In genomic region chr1:223653015-223653414, GRCh38 we compare ENCODE assay signal across 25 cellular contexts. TPM values are rescaled to one million over a fixed set of nuclear protein-coding genes. Genes with fewer than 3 reads are reported as not detected.
"Had no signal": no experiment of that assay in that cellular context is flagged by ENCODE, and none has a peak within 500 bp of the region (broad histone marks: within the 10 kb centered on the region; RNA-seq: fewer than 3 reads in every experiment).

No MANE protein-coding gene starts in this region.

- H3K27ac Mint-ChIP-seq: activated naive CD4-positive, alpha-beta T cell treated with anti-CD3 and anti-CD28 coated beads, Interleukin-2, amount 50 U/mL, for 24 hours; activated T-cell treated with anti-CD3 and anti-CD28 coated beads, Interleukin-2, amount 50 U/mL, for 72 hours; naive thymus-derived CD8-positive, alpha-beta T cell; stimulated activated effector memory CD8-positive, alpha-beta T cell treated with anti-CD3 and anti-CD28 coated beads, Interleukin-12 subunit alpha, Interleukin-12 subunit beta, amount 100 ng/mL, for 72 hours; type B pancreatic cell had no signal

- H3K9me3 Mint-ChIP-seq: activated naive CD4-positive, alpha-beta T cell treated with anti-CD3 and anti-CD28 coated beads, Interleukin-2, amount 50 U/mL, for 24 hours; activated T-cell treated with anti-CD3 and anti-CD28 coated beads, Interleukin-2, amount 50 U/mL, for 72 hours; stimulated activated effector memory CD8-positive, alpha-beta T cell treated with anti-CD3 and anti-CD28 coated beads, Interleukin-12 subunit alpha, Interleukin-12 subunit beta, amount 100 ng/mL, for 72 hours; type B pancreatic cell had no signal

- H3K27me3 ChIP-seq: ascending aorta, cardiac muscle cell, foreskin keratinocyte, neutrophil, pancreas, right lobe of liver, testis had no signal

- H3K27me3 Mint-ChIP-seq: activated naive CD4-positive, alpha-beta T cell treated with anti-CD3 and anti-CD28 coated beads, Interleukin-2, amount 50 U/mL, for 24 hours had no signal

- DNase-seq: activated CD4-positive, alpha-beta T cell treated with anti-CD3 and anti-CD28 coated beads for 1 hour; activated effector memory CD4-positive, alpha-beta T cell treated with anti-CD3 and anti-CD28 coated beads, Interleukin-2, amount 50 U/mL, for 16 hours; activated T-cell treated with anti-CD3 and anti-CD28 coated beads, Interleukin-2, amount 50 U/mL, for 72 hours; left ventricle myocardium superior; mesenchymal stem cell; naive thymus-derived CD8-positive, alpha-beta T cell; pancreas; right lobe of liver; stimulated activated CD4-positive, alpha-beta T cell treated with anti-CD3 and anti-CD28 coated beads, Interleukin-4, amount 100 ng/mL, for 24 hours; T-helper 2 cell had no signal

- H3K4me3 Mint-ChIP-seq: activated naive CD4-positive, alpha-beta T cell treated with anti-CD3 and anti-CD28 coated beads, Interleukin-2, amount 50 U/mL, for 24 hours; activated T-cell treated with anti-CD3 and anti-CD28 coated beads, Interleukin-2, amount 50 U/mL, for 72 hours; naive thymus-derived CD8-positive, alpha-beta T cell; stimulated activated effector memory CD8-positive, alpha-beta T cell treated with anti-CD3 and anti-CD28 coated beads, Interleukin-12 subunit alpha, Interleukin-12 subunit beta, amount 100 ng/mL, for 72 hours; type B pancreatic cell had no signal

- ATAC-seq: activated T-cell treated with anti-CD3 and anti-CD28 coated beads, Interleukin-2, amount 50 U/mL, for 72 hours; left ventricle myocardium superior; naive thymus-derived CD8-positive, alpha-beta T cell; pancreas; right lobe of liver; stimulated activated effector memory CD8-positive, alpha-beta T cell treated with anti-CD3 and anti-CD28 coated beads, Interleukin-12 subunit alpha, Interleukin-12 subunit beta, amount 100 ng/mL, for 72 hours had no signal

- H3K36me3 ChIP-seq: ascending aorta, cardiac muscle cell, neutrophil, pancreas, right lobe of liver had no signal

- H3K4me3 ChIP-seq: ascending aorta, cardiac muscle cell, pancreas, right lobe of liver, smooth muscle cell, testis had no signal

- H3K4me1 Mint-ChIP-seq: activated naive CD4-positive, alpha-beta T cell treated with anti-CD3 and anti-CD28 coated beads, Interleukin-2, amount 50 U/mL, for 24 hours; naive thymus-derived CD8-positive, alpha-beta T cell; stimulated activated effector memory CD8-positive, alpha-beta T cell treated with anti-CD3 and anti-CD28 coated beads, Interleukin-12 subunit alpha, Interleukin-12 subunit beta, amount 100 ng/mL, for 72 hours had no signal

- FAIRE-seq: colon, pancreas had no signal

- H3K4me1 ChIP-seq: ascending aorta, pancreas had no signal

- H3K9me3 ChIP-seq: ascending aorta, neutrophil, pancreas, right lobe of liver, testis had no signal

- H3K4me2 ChIP-seq: smooth muscle cell had no signal

- H3K27ac ChIP-seq: ascending aorta, cardiac muscle cell, foreskin keratinocyte, neutrophil, pancreas, right lobe of liver, testis, VCaP had no signal

RNA-seq across cellular contexts. Expression of gene CAPN8, which starts 12.5 kb away (rescaled TPM):
- total RNA-seq: activated CD8-positive, alpha-beta memory T cell treated with anti-CD3 and anti-CD28 coated beads for 36 hours; activated T-cell treated with anti-CD3 and anti-CD28 coated beads, Interleukin-2, amount 50 U/mL, for 72 hours; ascending aorta; cardiac muscle cell; epithelial cell of proximal tubule; fibroblast of lung; left ventricle myocardium superior; pulmonary artery endothelial cell; smooth muscle cell had no signal
- polyA plus RNA-seq: fibroblast of lung, smooth muscle cell had no signal
